Comparison of ENCODE assay signal across 13 cellular contexts in genomic region chr12:10497602-10498001, GRCh38. TPM values are rescaled to one million over a fixed set of nuclear protein-coding genes. Genes with fewer than 3 reads are reported as not detected.
DNase-seq lines count a peak whose midpoint lies in the region; ATAC-seq and TF ChIP-seq lines count a peak whose summit lies in the region.
"Had no signal": no experiment of that assay in that cellular context is flagged by ENCODE, and none has a peak within 500 bp of the region (broad histone marks: within the 10 kb centered on the region; RNA-seq: fewer than 3 reads in every experiment).

No MANE protein-coding gene starts in this region.

- peak; percentile 59 for DNase-seq in activated CD4-positive, alpha-beta T cell treated with anti-CD3 and anti-CD28 coated beads for 36 hours
- no peak for DNase-seq in activated CD4-positive, alpha-beta T cell treated with anti-CD3 and anti-CD28 coated beads, Interleukin-2, amount 50 U/mL, for 4 hours
- DNase-seq in activated T-cell treated with anti-CD3 and anti-CD28 coated beads for 48 hours (ENCODE audit: low read depth) (peak; percentile 49), fibroblast of villous mesenchyme (ENCODE audit: low read depth) (peak; percentile 50), D341Med (ENCODE audit: low spot score) (no peak), esophagus squamous epithelium (lab: John Stamatoyannopoulos, UW) (no peak)
- DNase-seq in stimulated activated CD8-positive, alpha-beta memory T cell treated with anti-CD3 and anti-CD28 coated beads, Interleukin-7, amount 100 ng/mL, for 4 hours (ENCODE audit: low read depth in 2 of 2) = peak; percentile 63 to 69
- no peak for DNase-seq in stimulated activated naive CD4-positive, alpha-beta T cell (lab: John Stamatoyannopoulos, UW)
- DNase-seq: 8988T, colonic mucosa, NCI-H510A, SJCRH30 had no signal

- H3K9me3 Mint-ChIP-seq in activated CD4-positive, alpha-beta T cell treated with anti-CD3 and anti-CD28 coated beads for 36 hours (ENCODE audit: low read depth) = no peaks in the 10 kb centered on the region

- peak; percentile 91 for ATAC-seq in activated CD4-positive, alpha-beta T cell treated with anti-CD3 and anti-CD28 coated beads for 36 hours

- peaks cover 11% of the 10 kb centered on the region for H3K4me1 Mint-ChIP-seq in activated CD4-positive, alpha-beta T cell treated with anti-CD3 and anti-CD28 coated beads for 36 hours

- POLR2A ChIA-PET in activated CD4-positive, alpha-beta T cell treated with anti-CD3 and anti-CD28 coated beads for 36 hours (lab: Charles Lee) = no interaction called here

- H3K36me3 ChIP-seq in esophagus squamous epithelium = no peaks in the 10 kb centered on the region
- H3K36me3 ChIP-seq: colonic mucosa, SJCRH30 had no signal

- intact Hi-C loops in activated CD4-positive, alpha-beta T cell treated with anti-CD3 and anti-CD28 coated beads for 36 hours (cut with DNase I, micrococcal nuclease) = loop anchor here in 1 of 2 experiments (2.0 kb wide), 1 partner anchor 43 kb away; no protein-coding TSS in a partner anchor
- intact Hi-C loops in esophagus squamous epithelium (cut with DNase I) = no loop called here

- no peaks in the 10 kb centered on the region for H3K27me3 ChIP-seq in esophagus squamous epithelium
- H3K27me3 ChIP-seq: colonic mucosa had no signal

- peaks cover 35% of the 10 kb centered on the region for H3K27me3 Mint-ChIP-seq in activated CD4-positive, alpha-beta T cell treated with anti-CD3 and anti-CD28 coated beads for 36 hours

- no peak for TF ChIP-seq CTCF in fibroblast of villous mesenchyme (IDR thresholded peaks at IDR 0.05; ENCODE audit: insufficient read depth, low read depth, low read length)
- no peak for TF ChIP-seq CTCF in esophagus squamous epithelium (IDR thresholded peaks at IDR 0.05)

- no peaks in the 10 kb centered on the region for H3K4me1 ChIP-seq in esophagus squamous epithelium
- H3K4me1 ChIP-seq: colonic mucosa, SJCRH30 had no signal

- H3K27ac ChIP-seq in esophagus squamous epithelium = no peak overlapping the region
- H3K27ac ChIP-seq: colonic mucosa, SJCRH30 had no signal

- CTCF ChIA-PET in activated CD4-positive, alpha-beta T cell treated with anti-CD3 and anti-CD28 coated beads for 36 hours (lab: Charles Lee) = no interaction called here

- no peak overlapping the region for H3K4me3 ChIP-seq in fibroblast of villous mesenchyme (ENCODE audit: low read depth, low read length)
- H3K4me3 ChIP-seq in esophagus squamous epithelium = no peak overlapping the region
- H3K4me3 ChIP-seq: colonic mucosa, SJCRH30 had no signal

- no peaks in the 10 kb centered on the region for H3K36me3 Mint-ChIP-seq in activated CD4-positive, alpha-beta T cell treated with anti-CD3 and anti-CD28 coated beads for 36 hours (ENCODE audit: low read depth)

- 41 to 72% methylated on average over 2 of the region's 2 CpGs for WGBS in esophagus squamous epithelium, 2 donors

- H3K9me3 ChIP-seq in esophagus squamous epithelium = no peaks in the 10 kb centered on the region
- H3K9me3 ChIP-seq: colonic mucosa, SJCRH30 had no signal

- H3K27ac Mint-ChIP-seq in activated CD4-positive, alpha-beta T cell treated with anti-CD3 and anti-CD28 coated beads for 36 hours = no peak overlapping the region

- no peak overlapping the region for H3K4me3 Mint-ChIP-seq in activated CD4-positive, alpha-beta T cell treated with anti-CD3 and anti-CD28 coated beads for 36 hours

- TF ChIP-seq POLR2A in esophagus squamous epithelium (IDR thresholded peaks at IDR 0.05) = no peak

RNA-seq across cellular contexts. Expression of gene EIF2S3B, which starts 8.1 kb away (rescaled TPM):
- total RNA-seq in activated CD4-positive, alpha-beta T cell treated with anti-CD3 and anti-CD28 coated beads for 36 hours = 1 to 10 TPM; 1.3 to 1.8 TPM
- total RNA-seq in fibroblast of villous mesenchyme = 3.5 and 9.5 TPM in 2 replicates
- under 1 TPM; 0.18 to 0.50 (median 0.30) TPM for total RNA-seq in esophagus squamous epithelium

RNA-seq across cellular contexts. Expression of gene KLRC1, which starts 44.4 kb away (rescaled TPM):
- under 1 TPM in 1 of 2 experiments, not detected in 1; 0.21 TPM for total RNA-seq in activated CD4-positive, alpha-beta T cell treated with anti-CD3 and anti-CD28 coated beads for 36 hours
- total RNA-seq in fibroblast of villous mesenchyme = not detected in 2 replicates
- total RNA-seq in esophagus squamous epithelium = 1 to 10 TPM in 2 of 4 donors, not detected in 2; 1.2 to 4.8 TPM
- total RNA-seq: frontal cortex, SJCRH30 had no signal

Comparison
In these comparisons a context has a peak if more than half of its experiments do, and no peak if none do; other contexts are left out.
1. DNase-seq: peak in activated CD4-positive, alpha-beta T cell treated with anti-CD3 and anti-CD28 coated beads for 36 hours (single experiment), activated T-cell treated with anti-CD3 and anti-CD28 coated beads for 48 hours (single experiment), fibroblast of villous mesenchyme (single experiment) and stimulated activated CD8-positive, alpha-beta memory T cell treated with anti-CD3 and anti-CD28 coated beads, Interleukin-7, amount 100 ng/mL, for 4 hours (2 of 2); none in activated CD4-positive, alpha-beta T cell treated with anti-CD3 and anti-CD28 coated beads, Interleukin-2, amount 50 U/mL, for 4 hours (0 of 2), stimulated activated naive CD4-positive, alpha-beta T cell (0 of 6), D341Med (single experiment) and esophagus squamous epithelium (single experiment).